26 cellular contexts compared by ENCODE assay signal in genomic region chr10:56181607-56182006, GRCh38.
DNase-seq lines count a peak whose midpoint lies in the region; ATAC-seq and TF ChIP-seq lines count a peak whose summit lies in the region.
"Had no signal": no experiment of that assay in that cellular context is flagged by ENCODE, and none has a peak within 500 bp of the region (broad histone marks: within the 10 kb centered on the region; RNA-seq: fewer than 3 reads in every experiment).

No MANE protein-coding gene starts in this region.

- intact Hi-C loops in A673 (cut with micrococcal nuclease; ENCODE audit: unreplicated experiment): no loop called here

- POLR2A ChIA-PET in A673 (lab: Charles Lee; ENCODE audit: low non-redundant PET): no interaction called here

- H3K27ac ChIP-seq in A673 (ENCODE audit: low read depth, low read length, poor library complexity, severe bottlenecking): no peak overlapping the region
- H3K27ac ChIP-seq: esophagus squamous epithelium, gastroesophageal sphincter, tibial nerve, VCaP had no signal

- H3K27me3 ChIP-seq in A673 (replicated peaks; ENCODE audit: insufficient read depth, low read depth, low read length, poor library complexity): no peaks in the 10 kb centered on the region
- H3K27me3 ChIP-seq: esophagus squamous epithelium, tibial nerve had no signal

- CTCF ChIA-PET in A673 (lab: Charles Lee): no interaction called here

- DNase-seq in NOMO-1 treated with DMSO at 0.1 percent for 48 hours (lab: John Stamatoyannopoulos, UW; ENCODE audit: unreplicated experiment) (peak; percentile 14), A673 (ENCODE audit: low spot score) (no peak), COLO668 (lab: John Stamatoyannopoulos, UW; ENCODE audit: unreplicated experiment) (no peak), hippocampal formation (lab: John Stamatoyannopoulos, UW) (no peak)
- no peak for DNase-seq in effector CD4-positive, alpha-beta T cell
- DNase-seq: activated CD4-positive, alpha-beta T cell treated with anti-CD3 and anti-CD28 coated beads, Interleukin-2, amount 50 U/mL, for 1 hour; activated CD8-positive, alpha-beta memory T cell treated with anti-CD3 and anti-CD28 coated beads, Interleukin-2, amount 50 U/mL, for 4 hours; CD4-positive, alpha-beta T cell; effector memory CD8-positive, alpha-beta T cell; esophagus squamous epithelium; GF-D8; NCI-H1436 treated with DMSO at 0.1 percent for 48 hours; NCI-H2171; NCI-H69; nucleus accumbens; stimulated activated CD4-positive, alpha-beta T cell treated with anti-CD3 and anti-CD28 coated beads, Interleukin-4, amount 100 ng/mL, for 4 hours; stimulated activated naive CD8-positive, alpha-beta T cell treated with anti-CD3 and anti-CD28 coated beads, Interleukin-15, amount 100 ng/mL, for 72 hours had no signal

- peaks cover 40% of the 10 kb centered on the region for H3K9me3 ChIP-seq in A673 (ENCODE audit: low read depth, low read length, poor library complexity, severe bottlenecking)
- H3K9me3 ChIP-seq: esophagus squamous epithelium, gastroesophageal sphincter, tibial nerve had no signal

- ATAC-seq in GM18519 (IDR thresholded peaks at IDR 0.05; ENCODE audit: low FRiP score, unreplicated experiment) (peak; percentile 90), GM21360 (IDR thresholded peaks at IDR 0.05; ENCODE audit: unreplicated experiment) (peak; percentile 35), HG02885 (IDR thresholded peaks at IDR 0.05; ENCODE audit: poor library complexity, unreplicated experiment) (peak; percentile 95)
- ATAC-seq: effector memory CD8-positive, alpha-beta T cell; gastroesophageal sphincter; HCT116; HepG2; stimulated activated naive CD8-positive, alpha-beta T cell treated with anti-CD3 and anti-CD28 coated beads, Interleukin-15, amount 100 ng/mL, for 72 hours had no signal

- H3K4me1 ChIP-seq in A673 (ENCODE audit: insufficient read depth, low read length, poor library complexity, severe bottlenecking): no peaks in the 10 kb centered on the region
- H3K4me1 ChIP-seq: esophagus squamous epithelium, gastroesophageal sphincter, tibial nerve had no signal

- no peaks in the 10 kb centered on the region for H3K36me3 ChIP-seq in A673 (ENCODE audit: insufficient read depth, low read length, poor library complexity, severe bottlenecking)
- H3K36me3 ChIP-seq: esophagus squamous epithelium, gastroesophageal sphincter, tibial nerve had no signal

- BruUV-seq in A673 (replicated peaks; lab: Mats Ljungman, UMichigan): no TSS peak

- no peak for TF ChIP-seq CTCF in A673 (conservative IDR thresholded peaks at IDR 0.05; ENCODE audit: low read depth, low read length)

- H3K4me3 ChIP-seq in A673 (ENCODE audit: low read depth, low read length, poor library complexity, severe bottlenecking): no peak overlapping the region
- H3K4me3 ChIP-seq: esophagus squamous epithelium, gastroesophageal sphincter, smooth muscle cell, tibial nerve had no signal

Comparison
In these comparisons a context has a peak if more than half of its experiments do, and no peak if none do; other contexts are left out.
1. ATAC-seq: peak in every context shown above with its lines; median percentile 95 in HG02885; 90 in GM18519; 35 in GM21360.